Comparison of ENCODE assay signal across 11 cellular contexts in the genomic region with DNA sequence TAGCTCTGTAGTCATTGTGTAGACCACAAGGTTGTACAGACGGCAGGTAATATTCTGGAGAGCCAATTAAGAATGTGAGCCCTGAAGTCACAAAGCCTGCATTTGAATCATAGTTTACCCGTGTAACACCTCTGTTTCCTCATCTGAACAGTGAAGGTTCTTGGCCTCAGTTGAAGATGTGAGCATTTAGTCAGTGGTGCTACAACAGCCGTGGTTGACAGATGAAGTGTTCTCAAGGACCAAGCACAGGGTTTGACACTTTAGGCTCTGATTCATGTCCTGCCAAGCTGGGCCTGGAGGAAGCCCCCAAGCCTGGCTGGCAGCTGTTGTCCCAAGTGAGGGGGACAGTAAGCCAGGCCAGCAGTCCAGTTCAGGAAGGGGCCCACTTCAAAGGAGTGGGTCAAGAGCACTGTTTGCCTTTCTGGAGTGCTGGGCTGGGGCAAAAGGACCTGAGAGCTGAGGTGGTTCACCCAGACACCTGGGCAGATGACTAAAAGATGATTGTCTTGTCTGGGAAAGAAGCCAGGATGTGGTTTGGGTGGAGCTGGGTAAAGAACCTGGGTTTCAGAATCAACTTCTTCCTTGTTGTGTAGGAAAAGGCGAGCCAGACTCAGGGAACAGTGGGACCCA.
A peak's percentile ranks its signal among the peaks of the same experiment; 100 is the strongest.
DNase-seq lines count a peak whose midpoint lies in the region; ATAC-seq and TF ChIP-seq lines count a peak whose summit lies in the region.
"Had no signal": no experiment of that assay in that cellular context is flagged by ENCODE, and none has a peak within 500 bp of the region (broad histone marks: within the 10 kb centered on the region; RNA-seq: fewer than 3 reads in every experiment).

No MANE protein-coding gene starts in this region.

- H3K4me3 ChIP-seq in foreskin fibroblast (ENCODE audit: low read depth in 1 of 2, low read length in 2 of 2): no peak overlapping the region
- H3K4me3 ChIP-seq: adrenal gland, heart right ventricle had no signal

- H3K9me3 Mint-ChIP-seq in stimulated activated naive CD8-positive, alpha-beta T cell treated with anti-CD3 and anti-CD28 coated beads, Interleukin-15, Interleukin-2, amounts not matched to agents 100 ng/mL and 50 ng/mL, for 24 hours: no peaks in the 10 kb centered on the region

- peak; percentile 48 for DNase-seq in NK-92 treated with Interleukin-12 subunit alpha and Interleukin-12 subunit beta, amount 100 ng/mL, for 24 hours (lab: John Stamatoyannopoulos, UW)
- no peak for DNase-seq in NK-92 (lab: John Stamatoyannopoulos, UW; ENCODE audit: unreplicated experiment)
- DNase-seq in activated CD4-positive, alpha-beta T cell treated with anti-CD3 and anti-CD28 coated beads, Interleukin-2, amount 50 U/mL, for 4 hours: peak; percentile 11 to 16
- peak; percentile 26 to 56 for DNase-seq in foreskin fibroblast
- DNase-seq in GM13977 (ENCODE audit: low spot score): no peak
- DNase-seq: heart right ventricle, right cardiac atrium had no signal

- H3K4me1 Mint-ChIP-seq in stimulated activated naive CD8-positive, alpha-beta T cell treated with anti-CD3 and anti-CD28 coated beads, Interleukin-15, Interleukin-2, amounts not matched to agents 100 ng/mL and 50 ng/mL, for 24 hours (ENCODE audit: low read depth): peaks cover 44% of the 10 kb centered on the region

- H3K36me3 Mint-ChIP-seq in stimulated activated naive CD8-positive, alpha-beta T cell treated with anti-CD3 and anti-CD28 coated beads, Interleukin-15, Interleukin-2, amounts not matched to agents 100 ng/mL and 50 ng/mL, for 24 hours (ENCODE audit: low read depth): peaks cover 38% of the 10 kb centered on the region

- TF ChIP-seq CTCF in foreskin fibroblast (IDR thresholded peaks at IDR 0.05; ENCODE audit: low read depth, low read length): no peak
- no peak for TF ChIP-seq CTCF in GM13977 (IDR thresholded peaks at IDR 0.05; ENCODE audit: extremely low read depth, insufficient read depth, missing control alignments)

- H3K4me3 Mint-ChIP-seq in stimulated activated naive CD8-positive, alpha-beta T cell treated with anti-CD3 and anti-CD28 coated beads, Interleukin-15, Interleukin-2, amounts not matched to agents 100 ng/mL and 50 ng/mL, for 24 hours: no peak overlapping the region

- in situ Hi-C loops in GM13977 (cut with MboI; ENCODE audit: low pct_unique_long_range_greater_than_20kb, low sequenced_read_pairs, unreplicated experiment): no loop called here

- peak overlapping the region; percentile 40 for H3K27ac Mint-ChIP-seq in stimulated activated naive CD8-positive, alpha-beta T cell treated with anti-CD3 and anti-CD28 coated beads, Interleukin-15, Interleukin-2, amounts not matched to agents 100 ng/mL and 50 ng/mL, for 24 hours

- ATAC-seq in GM21526 (IDR thresholded peaks at IDR 0.05; ENCODE audit: low FRiP score, unreplicated experiment) (no peak), GM19455 (IDR thresholded peaks at IDR 0.05; ENCODE audit: unreplicated experiment) (no peak)

- no peaks in the 10 kb centered on the region for H3K27me3 Mint-ChIP-seq in stimulated activated naive CD8-positive, alpha-beta T cell treated with anti-CD3 and anti-CD28 coated beads, Interleukin-15, Interleukin-2, amounts not matched to agents 100 ng/mL and 50 ng/mL, for 24 hours

Comparison
In these comparisons a context has a peak if more than half of its experiments do, and no peak if none do; other contexts are left out.
1. DNase-seq: peak in NK-92 treated with Interleukin-12 subunit alpha and Interleukin-12 subunit beta, amount 100 ng/mL, for 24 hours (single experiment), activated CD4-positive, alpha-beta T cell treated with anti-CD3 and anti-CD28 coated beads, Interleukin-2, amount 50 U/mL, for 4 hours (2 of 2) and foreskin fibroblast (2 of 2); none in NK-92 (single experiment) and GM13977 (single experiment).